Comparison of ENCODE assay signal across 8 cellular contexts in the genomic region with DNA sequence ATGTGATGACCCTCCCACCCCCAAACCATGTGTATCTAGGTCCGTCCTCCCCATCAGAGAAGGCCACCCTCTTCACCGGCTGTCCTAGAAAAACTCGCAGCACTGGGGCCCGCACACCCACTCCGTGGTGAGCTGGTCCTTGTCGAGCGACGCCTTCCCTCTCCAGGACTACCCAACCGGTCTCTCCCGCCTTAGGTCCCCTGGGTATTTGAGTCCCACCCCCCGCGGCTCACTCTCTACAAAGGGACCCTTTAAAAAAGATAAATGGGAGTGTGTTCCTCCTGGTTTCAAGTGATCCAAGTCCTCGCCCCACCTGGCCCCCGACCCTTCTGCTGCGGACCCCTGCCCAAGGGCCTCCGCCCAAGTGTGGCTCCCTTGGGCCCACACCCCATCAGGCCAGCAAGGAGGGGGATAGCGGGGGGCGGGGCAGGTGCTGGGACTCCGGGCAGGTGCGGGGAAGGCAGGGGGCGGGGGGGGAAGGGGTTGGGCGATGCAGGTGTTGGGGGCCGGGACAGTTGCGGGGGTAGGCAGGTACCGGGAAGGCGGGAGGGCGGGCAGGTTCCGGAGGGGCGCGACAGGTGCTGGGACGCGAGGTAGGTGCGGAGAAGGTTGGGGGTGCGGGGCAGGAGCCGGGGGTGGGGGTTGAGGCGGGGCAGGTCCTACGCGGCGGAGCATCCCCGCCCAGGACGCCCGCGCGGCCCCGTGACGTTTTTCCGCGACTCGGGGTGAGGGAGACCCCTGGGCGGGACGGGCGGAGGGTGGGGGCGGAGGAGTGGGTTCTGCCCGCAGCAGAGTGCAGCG. TPM values are rescaled to one million over a fixed set of nuclear protein-coding genes. Genes with fewer than 3 reads are reported as not detected.
DNase-seq lines count a peak whose midpoint lies in the region; ATAC-seq, FAIRE-seq and TF ChIP-seq lines count a peak whose summit lies in the region.

No MANE protein-coding gene starts in this region.

- intact Hi-C loops in natural killer cell (cut with micrococcal nuclease): loop anchor here (2.0 kb wide), 1 partner anchor 14 kb away; a partner anchor contains a TSS

- no peaks in the 10 kb centered on the region for H3K9me3 Mint-ChIP-seq in natural killer cell

- peaks cover 10% of the 10 kb centered on the region for H3K36me3 ChIP-seq in bronchial epithelial cell (ENCODE audit: control insufficient read depth, insufficient read depth, low read length)

- no peak overlapping the region for H3K27ac ChIP-seq in HL-60 (replicated peaks)

- H3K27me3 ChIP-seq in HL-60 (ENCODE audit: insufficient read depth, poor library complexity, severe bottlenecking): no peaks in the 10 kb centered on the region
- H3K27me3 ChIP-seq in bronchial epithelial cell (ENCODE audit: control insufficient read depth, insufficient read depth, low read length): no peaks in the 10 kb centered on the region

- peaks cover 7 to 22% of the 10 kb centered on the region in 2 donors for H3K4me1 Mint-ChIP-seq in natural killer cell

- no peak for FAIRE-seq in bronchial epithelial cell (lab: Jason Lieb, UNC)

- peak overlapping the region; percentile 47 for H3K4me3 Mint-ChIP-seq in natural killer cell

- H3K4me3 ChIP-seq in AG04449 (ENCODE audit: low read depth, low read length): peak overlapping the region; percentile 64
- H3K4me3 ChIP-seq in HL-60 (replicated peaks; ENCODE audit: insufficient read depth, low read length): peak overlapping the region; percentile 50
- H3K4me3 ChIP-seq in bronchial epithelial cell (ENCODE audit: low read depth, low read length): peak overlapping the region; percentile 43

- no peaks in the 10 kb centered on the region for H3K36me3 Mint-ChIP-seq in natural killer cell

- DNase-seq in AG04449 (ENCODE audit: low read depth, low spot score) (no peak), HL-60 (ENCODE audit: low read depth in 1 of 2, low spot score in 1 of 2) (no peak), bronchial epithelial cell (ENCODE audit: low read depth) (no peak), natural killer cell (no peak), OCI-M2 (lab: John Stamatoyannopoulos, UW; ENCODE audit: unreplicated experiment) (no peak)
- no peak for DNase-seq in stimulated activated naive CD4-positive, alpha-beta T cell (lab: John Stamatoyannopoulos, UW)

- ATAC-seq in natural killer cell (no peak), GM18520 (IDR thresholded peaks at IDR 0.05; ENCODE audit: unreplicated experiment) (no peak), HG03280 (IDR thresholded peaks at IDR 0.05; ENCODE audit: unreplicated experiment) (no peak)

- CTCF ChIA-PET in AG04449 (lab: Yijun Ruan, JAX): interaction anchor here (1.4 kb wide), 1 partner anchor 11 kb away, joined by 4 read pairs; no protein-coding TSS in a partner anchor

- no peaks in the 10 kb centered on the region for H3K27me3 Mint-ChIP-seq in natural killer cell (ENCODE audit: low read depth in 2 of 2)

- POLR2A ChIA-PET in AG04449 (lab: Yijun Ruan, JAX): interaction anchor here (1.1 to 1.2 kb wide), 2 partner anchors 10 to 14 kb away, joined by 3 to 7 read pairs; a partner anchor contains a TSS

- TF ChIP-seq CTCF in AG04449 (IDR thresholded peaks at IDR 0.05; ENCODE audit: insufficient read depth, low read length, missing control alignments) (no peak), HL-60 (IDR thresholded peaks at IDR 0.05; ENCODE audit: insufficient read depth, low read length) (no peak), bronchial epithelial cell (IDR thresholded peaks at IDR 0.05; ENCODE audit: insufficient read depth, low read length, severe bottlenecking) (no peak), natural killer cell (IDR thresholded peaks at IDR 0.05) (no peak)

- no peak overlapping the region for H3K27ac Mint-ChIP-seq in natural killer cell

RNA-seq across cellular contexts. Expression of a gene that starts 0.9 kb away (rescaled TPM):
- 114 and 136 TPM in 2 replicates for total RNA-seq in bronchial epithelial cell
- total RNA-seq in natural killer cell: 100 to 1,000 TPM in 1 of 3 donors, 10 to 100 TPM in 2; 80.7 to 105 (median 92.9) TPM

RNA-seq across cellular contexts. Expression of a gene that starts 14.2 kb away (rescaled TPM):
- total RNA-seq in bronchial epithelial cell: 30.7 and 34.2 TPM in 2 replicates
- 10 to 100 TPM in 2 of 3 donors, 1 to 10 TPM in 1; 6.5 to 18.8 (median 16.3) TPM for total RNA-seq in natural killer cell

RNA-seq across cellular contexts. Expression of a gene that starts 14.3 kb away (rescaled TPM):
- total RNA-seq in bronchial epithelial cell (45.3 and 45.4 TPM in 2 replicates), natural killer cell (100 to 1,000 TPM; 173 to 200 (median 176) TPM)

RNA-seq across cellular contexts. Expression of a gene that starts 25.8 kb away (rescaled TPM):
- total RNA-seq in bronchial epithelial cell: 23.6 and 33.7 TPM in 2 replicates
- total RNA-seq in natural killer cell: 10 to 100 TPM; 39.5 to 51.0 (median 48.5) TPM

RNA-seq across cellular contexts. Expression of a gene that starts 52.9 kb away (rescaled TPM):
- total RNA-seq in bronchial epithelial cell (64.2 and 81.8 TPM in 2 replicates), natural killer cell (10 to 100 TPM; 11.5 to 17.9 (median 16.8) TPM)
